12 cellular contexts compared by ENCODE assay signal in genomic region chr11:58618215-58618614, GRCh38. TPM values are rescaled to one million over a fixed set of nuclear protein-coding genes. Genes with fewer than 3 reads are reported as not detected.
DNase-seq lines count a peak whose midpoint lies in the region; ATAC-seq, FAIRE-seq and TF ChIP-seq lines count a peak whose summit lies in the region.
"Had no signal": no experiment of that assay in that cellular context is flagged by ENCODE, and none has a peak within 500 bp of the region (broad histone marks: within the 10 kb centered on the region; RNA-seq: fewer than 3 reads in every experiment).

No MANE protein-coding gene starts in this region.

- no peak overlapping the region for H3K4me3 ChIP-seq in CD4-positive, CD25-positive, alpha-beta regulatory T cell (ENCODE audit: low read depth, low read length)
- H3K4me3 ChIP-seq in GM12878 = no peak overlapping the region
- H3K4me3 ChIP-seq: SJSA1 had no signal

- no peak for FAIRE-seq in GM12878 (lab: Jason Lieb, UNC)

- RAD21 ChIA-PET in GM12878 (lab: Charles Lee; ENCODE audit: unreplicated experiment) = interaction anchor here (1.0 kb wide), 1 partner anchor 50 kb away, joined by 4 read pairs; no protein-coding TSS in a partner anchor

- no peaks in the 10 kb centered on the region; the same call in 1 of the 2 replicates for H3K79me2 ChIP-seq in GM12878 (ENCODE audit: control insufficient read depth, insufficient read depth, low read length)

- no peaks in the 10 kb centered on the region for H3K27me3 Mint-ChIP-seq in CD4-positive, CD25-positive, alpha-beta regulatory T cell

- H3K9me3 ChIP-seq in CD4-positive, CD25-positive, alpha-beta regulatory T cell (ENCODE audit: control insufficient read depth in 2 of 2, low read length in 2 of 2) = no peaks in the 10 kb centered on the region
- H3K9me3 ChIP-seq in GM12878 (replicated peaks; ENCODE audit: control insufficient read depth, insufficient read depth, low read length) = no peaks in the 10 kb centered on the region
- H3K9me3 ChIP-seq: SJSA1 had no signal

- CTCF ChIA-PET in GM12878 (lab: Yijun Ruan, JAX) = interaction anchor here (1.6 to 4.1 kb wide), 3 partner anchors 10 to 41 kb away, joined by 6 to 34 read pairs (median 10); no protein-coding TSS in a partner anchor

- H3K36me3 Mint-ChIP-seq in CD4-positive, CD25-positive, alpha-beta regulatory T cell = peaks cover 61% of the 10 kb centered on the region

- peak; percentile 27 to 38 (median 35); a peak in 5 of 6 replicates for TF ChIP-seq CTCF in GM12878 (IDR thresholded peaks at IDR 0.05 in 2 of 3, conservative IDR thresholded peaks at IDR 0.05 in 1 of 3; ENCODE audit: control insufficient read depth in 2 of 3, extremely low read depth in 1 of 3, insufficient read depth in 1 of 3, low read depth in 3 of 3, low read length in 3 of 3)

- POLR2A ChIA-PET in GM12878 (lab: Charles Lee) = interaction anchor here (0.7 kb wide), 1 partner anchor 17 kb away, joined by 3 read pairs; no protein-coding TSS in a partner anchor

- peak; percentile 44 to 45 for ATAC-seq in CD4-positive, CD25-positive, alpha-beta regulatory T cell (ENCODE audit: low read depth in 2 of 2)
- ATAC-seq in GM18868 (IDR thresholded peaks at IDR 0.05; ENCODE audit: unreplicated experiment) (peak; percentile 39), GM12878 (peak; percentile 78), GM18502 (IDR thresholded peaks at IDR 0.05; ENCODE audit: poor library complexity, unreplicated experiment) (no peak), GM18858 (IDR thresholded peaks at IDR 0.05; ENCODE audit: unreplicated experiment) (no peak)

- 100% methylated on average over 1 of the region's 1 CpG for WGBS in GM12878 (ENCODE audit: insufficient coverage, insufficient replicate concordance, low lambda C conversion rate, missing lambda C conversion rate)

- no peaks in the 10 kb centered on the region for H3K9me3 Mint-ChIP-seq in CD4-positive, CD25-positive, alpha-beta regulatory T cell

- peaks cover 4% of the 10 kb centered on the region for H3K4me1 ChIP-seq in CD4-positive, CD25-positive, alpha-beta regulatory T cell (ENCODE audit: control insufficient read depth, insufficient read depth, low read length, poor library complexity, severe bottlenecking)
- H3K4me1 ChIP-seq in GM12878 (ENCODE audit: control insufficient read depth, insufficient read depth, low read length) = no peaks in the 10 kb centered on the region

- no peak overlapping the region for H3K4me2 ChIP-seq in GM12878 (ENCODE audit: control insufficient read depth, insufficient read depth)

- H3K36me3 ChIP-seq in CD4-positive, CD25-positive, alpha-beta regulatory T cell (ENCODE audit: control insufficient read depth, insufficient read depth, low read length) = peaks cover 89% of the 10 kb centered on the region
- peaks cover 13 to 40% of the 10 kb centered on the region in 2 experiments for H3K36me3 ChIP-seq in GM12878 (ENCODE audit: control insufficient read depth in 2 of 2, insufficient read depth in 2 of 2, low read length in 1 of 2)

- intact Hi-C loops in GM12878 (cut with micrococcal nuclease; ENCODE audit: unreplicated experiment) = no loop called here

- H3K27ac ChIP-seq in CD4-positive, CD25-positive, alpha-beta regulatory T cell (ENCODE audit: insufficient read depth, low read length, poor library complexity, severe bottlenecking) = peak overlapping the region; percentile 35
- no peak overlapping the region for H3K27ac ChIP-seq in GM12878 (ENCODE audit: control insufficient read depth, insufficient read depth)
- H3K27ac ChIP-seq: SJSA1 had no signal

- TF ChIP-seq RAD21 in GM12878 (IDR thresholded peaks at IDR 0.05; ENCODE audit: insufficient read depth, low read depth, low read length) = peak; percentile 54

- TF ChIP-seq EP300 in GM12878 (IDR thresholded peaks at IDR 0.05; ENCODE audit: borderline replicate concordance in 1 of 2, control insufficient read depth in 1 of 2, low read depth in 2 of 2, low read length in 2 of 2) = no peak

- peak overlapping the region in 2 of 3 donors; percentile 56 to 84 for H3K27ac Mint-ChIP-seq in CD4-positive, CD25-positive, alpha-beta regulatory T cell

- no TSS peak for BruUV-seq in GM12878 (replicated peaks; lab: Mats Ljungman, UMichigan)

- no peaks in the 10 kb centered on the region for H3K27me3 ChIP-seq in CD4-positive, CD25-positive, alpha-beta regulatory T cell (ENCODE audit: control insufficient read depth, insufficient read depth, low read length)
- H3K27me3 ChIP-seq in GM12878 (replicated peaks in 1 of 2; ENCODE audit: control insufficient read depth in 2 of 2, insufficient read depth in 2 of 2, low read length in 1 of 2) = no peaks in the 10 kb centered on the region
- H3K27me3 ChIP-seq: SJSA1 had no signal

- DNase-seq in CD4-positive, CD25-positive, alpha-beta regulatory T cell = peak in 1 of 3 donors; percentile 22
- DNase-seq in GM12878 (ENCODE audit: low read depth, low spot score) = no peak
- peak; percentile 42 for DNase-seq in medulla oblongata (ENCODE audit: extremely low spot score)
- no peak for DNase-seq in UCSD-AML1 (lab: John Stamatoyannopoulos, UW; ENCODE audit: unreplicated experiment)
- DNase-seq in NCI-H345 (lab: John Stamatoyannopoulos, UW) = no peak
- DNase-seq: activated gamma-delta T cell, NCI-H1436, trophoblast cell had no signal

- H3K4me3 Mint-ChIP-seq in CD4-positive, CD25-positive, alpha-beta regulatory T cell = no peak overlapping the region

- no peak for TF ChIP-seq POLR2A in GM12878 (IDR thresholded peaks at IDR 0.05; ENCODE audit: low read depth, low read length)

- peaks cover 15 to 21% (median 19%) of the 10 kb centered on the region in 4 donors for H3K4me1 Mint-ChIP-seq in CD4-positive, CD25-positive, alpha-beta regulatory T cell

- in situ Hi-C loops in GM12878 (cut with MboI) = no loop called here

- no peaks in the 10 kb centered on the region for H4K20me1 ChIP-seq in GM12878 (ENCODE audit: control insufficient read depth, insufficient read depth)

- H3K9ac ChIP-seq in GM12878 (ENCODE audit: control insufficient read depth, insufficient read depth, low read length) = no peak overlapping the region

- SMC1A ChIA-PET in GM12878 (lab: Charles Lee; ENCODE audit: uncharacterized antibody, unreplicated experiment) = interaction anchor here (0.7 to 2.7 kb wide), 7 partner anchors 11 to 106 kb away, joined by 3 to 12 read pairs (median 8); no protein-coding TSS in a partner anchor

- no peak overlapping the region for H2AFZ ChIP-seq in GM12878 (ENCODE audit: control insufficient read depth, low read depth, low read length)

RNA-seq across cellular contexts. Expression of gene CNTF, which starts 4.2 kb away (rescaled TPM):
- 4.9 TPM for total RNA-seq in CD4-positive, CD25-positive, alpha-beta regulatory T cell
- not detected for polyA plus RNA-seq in CD4-positive, CD25-positive, alpha-beta regulatory T cell
- 12.1 and 12.9 TPM in 2 replicates for total RNA-seq in GM12878 (2013; cell fraction: nucleolus; rRNA removed)
- total RNA-seq in GM12878 (2014; rRNA removed) (2.3 and 2.6 TPM in 2 replicates), GM12878 (2014; rRNA removed; fragmentation: Illumina TruSeq; extraction: Trizol) (2.2 and 2.8 TPM in 2 replicates), GM12878 (2021) (1.6 and 2.1 TPM in 2 replicates)
- polyA plus RNA-seq in GM12878 (2011; ENCODE audit: low read depth) = 0.98 TPM
- polyA plus RNA-seq in GM12878 (2011; rRNA removed) (0.76 and 1.2 TPM in 2 replicates), GM12878 (2014; fragmentation: Illumina TruSeq; extraction: Trizol) (0.60 and 1.2 TPM in 2 replicates), GM12878 (2014; fragmentation: Nextera tagmentation; extraction: Ambion mirVana) (under 1 TPM; 0.16 to 0.20 TPM), GM12878 (2014; rRNA removed) (0.69 and 1.2 TPM in 2 replicates), GM12878 (2016; fragmentation: Nextera tagmentation; extraction: Ambion mirVana) (under 1 TPM; 0.47 to 0.68 TPM)
- polyA plus RNA-seq in GM12878 (2011; cell fraction: cytosol; rRNA removed) = 0.20 and 0.27 TPM in 2 replicates
- polyA plus RNA-seq in GM12878 (2011; cell fraction: nucleus; rRNA removed) = 4.3 and 4.7 TPM in 2 replicates
- 0.58 and 1.3 TPM in 2 replicates for polyA plus RNA-seq in GM12878 (2012)
- 7.1 and 8.1 TPM in 2 replicates for polyA minus RNA-seq in GM12878 (2011; rRNA and poly(A)+ RNA removed)
- polyA minus RNA-seq in GM12878 (2011; cell fraction: cytosol; rRNA and poly(A)+ RNA removed) = not detected in 2 replicates
- 19.9 and 25.2 TPM in 2 replicates for polyA minus RNA-seq in GM12878 (2011; cell fraction: nucleus; rRNA and poly(A)+ RNA removed)

RNA-seq across cellular contexts. Expression of gene ZFP91, which starts 39.4 kb away (rescaled TPM):
- total RNA-seq in CD4-positive, CD25-positive, alpha-beta regulatory T cell = 46.5 TPM
- polyA plus RNA-seq in CD4-positive, CD25-positive, alpha-beta regulatory T cell = 1 to 10 TPM; 5.0 to 8.6 (median 6.8) TPM
- total RNA-seq in GM12878 (2013; cell fraction: nucleolus; rRNA removed) = 42.4 and 42.7 TPM in 2 replicates
- total RNA-seq in GM12878 (2014; rRNA removed) = 34.8 and 40.7 TPM in 2 replicates
- 40.7 and 41.0 TPM in 2 replicates for total RNA-seq in GM12878 (2014; rRNA removed; fragmentation: Illumina TruSeq; extraction: Trizol)
- total RNA-seq in GM12878 (2021) = 40.7 and 41.3 TPM in 2 replicates
- 14.5 TPM for polyA plus RNA-seq in GM12878 (2011; ENCODE audit: low read depth)
- polyA plus RNA-seq in GM12878 (2011; rRNA removed) = 40.5 and 53.1 TPM in 2 replicates
- 17.2 and 20.7 TPM in 2 replicates for polyA plus RNA-seq in GM12878 (2011; cell fraction: cytosol; rRNA removed)
- polyA plus RNA-seq in GM12878 (2011; cell fraction: nucleus; rRNA removed) = 31.1 and 32.9 TPM in 2 replicates
- polyA plus RNA-seq in GM12878 (2012) = 22.0 and 22.3 TPM in 2 replicates
- 54.1 and 63.7 TPM in 2 replicates for polyA plus RNA-seq in GM12878 (2014; fragmentation: Illumina TruSeq; extraction: Trizol)
- polyA plus RNA-seq in GM12878 (2014; fragmentation: Nextera tagmentation; extraction: Ambion mirVana) = 10 to 100 TPM; 15.6 to 21.4 TPM
- polyA plus RNA-seq in GM12878 (2014; rRNA removed) = 25.7 and 28.7 TPM in 2 replicates
- polyA plus RNA-seq in GM12878 (2016; fragmentation: Nextera tagmentation; extraction: Ambion mirVana) = 10 to 100 TPM; 12.9 to 14.3 TPM
- 28.9 and 29.1 TPM in 2 replicates for polyA minus RNA-seq in GM12878 (2011; rRNA and poly(A)+ RNA removed)
- 10.6 and 15.2 TPM in 2 replicates for polyA minus RNA-seq in GM12878 (2011; cell fraction: cytosol; rRNA and poly(A)+ RNA removed)
- 21.0 and 32.7 TPM in 2 replicates for polyA minus RNA-seq in GM12878 (2011; cell fraction: nucleus; rRNA and poly(A)+ RNA removed)

RNA-seq across cellular contexts. Expression of gene LPXN, which starts 42.6 kb away (rescaled TPM):
- 101 TPM for total RNA-seq in CD4-positive, CD25-positive, alpha-beta regulatory T cell
- 100 to 1,000 TPM; 221 to 314 (median 265) TPM for polyA plus RNA-seq in CD4-positive, CD25-positive, alpha-beta regulatory T cell
- total RNA-seq in GM12878 (2013; cell fraction: nucleolus; rRNA removed) = 224 and 269 TPM in 2 replicates
- 131 and 142 TPM in 2 replicates for total RNA-seq in GM12878 (2014; rRNA removed)
- 189 and 193 TPM in 2 replicates for total RNA-seq in GM12878 (2014; rRNA removed; fragmentation: Illumina TruSeq; extraction: Trizol)
- 154 and 164 TPM in 2 replicates for total RNA-seq in GM12878 (2021)
- polyA plus RNA-seq in GM12878 (2011; ENCODE audit: low read depth) = 125 TPM
- 324 and 342 TPM in 2 replicates for polyA plus RNA-seq in GM12878 (2011; rRNA removed)
- polyA plus RNA-seq in GM12878 (2011; cell fraction: cytosol; rRNA removed) = 274 and 296 TPM in 2 replicates
- 183 and 185 TPM in 2 replicates for polyA plus RNA-seq in GM12878 (2011; cell fraction: nucleus; rRNA removed)
- polyA plus RNA-seq in GM12878 (2012) = 143 and 162 TPM in 2 replicates
- polyA plus RNA-seq in GM12878 (2014; fragmentation: Illumina TruSeq; extraction: Trizol) = 349 and 479 TPM in 2 replicates
- polyA plus RNA-seq in GM12878 (2014; fragmentation: Nextera tagmentation; extraction: Ambion mirVana) = 100 to 1,000 TPM; 175 to 268 TPM
- 189 and 214 TPM in 2 replicates for polyA plus RNA-seq in GM12878 (2014; rRNA removed)
- polyA plus RNA-seq in GM12878 (2016; fragmentation: Nextera tagmentation; extraction: Ambion mirVana) = 100 to 1,000 TPM; 196 to 207 TPM
- polyA minus RNA-seq in GM12878 (2011; rRNA and poly(A)+ RNA removed) = 256 and 266 TPM in 2 replicates
- 41.6 and 57.9 TPM in 2 replicates for polyA minus RNA-seq in GM12878 (2011; cell fraction: cytosol; rRNA and poly(A)+ RNA removed)
- polyA minus RNA-seq in GM12878 (2011; cell fraction: nucleus; rRNA and poly(A)+ RNA removed) = 110 and 141 TPM in 2 replicates

Comparison
In these comparisons a context has a peak if more than half of its experiments do, and no peak if none do; other contexts are left out.
1. ATAC-seq: peak in CD4-positive, CD25-positive, alpha-beta regulatory T cell (2 of 2), GM18868 (single experiment) and GM12878 (single experiment); none in GM18502 (single experiment) and GM18858 (single experiment).